14 cellular contexts compared by ENCODE assay signal in the genomic region with DNA sequence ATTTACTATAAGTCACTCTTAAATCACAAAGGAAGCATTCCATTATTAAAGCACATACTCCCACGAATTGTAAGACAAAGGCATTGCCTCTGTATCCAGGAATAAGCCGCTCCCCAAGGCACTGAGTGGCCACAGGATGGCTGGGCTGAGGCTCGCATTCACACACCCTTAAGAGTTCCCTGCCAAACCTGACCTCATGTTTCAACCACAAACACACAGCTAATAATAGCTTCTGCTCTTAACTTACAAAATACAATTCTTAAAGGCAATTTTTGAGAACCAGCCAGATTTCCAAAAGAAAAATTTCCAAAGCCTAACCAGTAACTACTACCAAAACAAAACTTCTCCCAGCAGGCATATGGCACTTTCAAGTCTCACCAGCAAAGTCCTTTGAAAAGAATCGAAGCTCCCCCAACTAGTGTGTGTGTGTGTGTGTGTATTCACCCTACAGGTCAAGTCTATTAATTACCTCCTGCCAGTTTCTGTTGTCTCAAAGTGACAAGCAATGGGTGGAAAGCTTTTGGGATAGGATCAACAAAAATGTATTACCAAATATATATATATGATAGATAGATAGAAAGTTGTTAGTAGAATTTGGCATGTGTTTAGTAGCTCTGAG. TPM values are rescaled to one million over a fixed set of nuclear protein-coding genes. Genes with fewer than 3 reads are reported as not detected.
A peak's percentile ranks its signal among the peaks of the same experiment; 100 is the strongest.
DNase-seq lines count a peak whose midpoint lies in the region; ATAC-seq, FAIRE-seq and TF ChIP-seq lines count a peak whose summit lies in the region.
"Had no signal": no experiment of that assay in that cellular context is flagged by ENCODE, and none has a peak within 500 bp of the region (broad histone marks: within the 10 kb centered on the region; RNA-seq: fewer than 3 reads in every experiment).

No MANE protein-coding gene starts in this region.

- DNase-seq in GM12891 (ENCODE audit: insufficient read length, low spot score) (no peak), astrocyte of the spinal cord (ENCODE audit: low read depth, low spot score) (peak; percentile 80), myocyte (ENCODE audit: low read depth) (peak; percentile 86), substantia nigra (lab: John Stamatoyannopoulos, UW) (no peak), pancreas (no peak)
- DNase-seq: DND-41, retina, upper lobe of left lung had no signal

- peaks cover 0 to 11% (median 7%) of the 10 kb centered on the region in 4 donors for H3K27me3 ChIP-seq in pancreas
- H3K27me3 ChIP-seq: upper lobe of left lung had no signal

- no peak for TF ChIP-seq POLR2A in GM12891 (IDR thresholded peaks at IDR 0.05; ENCODE audit: low read depth, low read length)

- H3K4me3 ChIP-seq in astrocyte of the spinal cord (ENCODE audit: low read depth, low read length) (no peak overlapping the region), pancreas (no peak overlapping the region)
- H3K4me3 ChIP-seq: upper lobe of left lung had no signal

- ATAC-seq in HG02610 (IDR thresholded peaks at IDR 0.05; ENCODE audit: unreplicated experiment) (peak; percentile 74), HG03460 (IDR thresholded peaks at IDR 0.05; ENCODE audit: unreplicated experiment) (no peak), pancreas (no peak), HG03196 (IDR thresholded peaks at IDR 0.05; ENCODE audit: unreplicated experiment) (no peak)
- ATAC-seq: esophagus mucosa had no signal

- H3K36me3 ChIP-seq in pancreas: no peaks in the 10 kb centered on the region
- H3K36me3 ChIP-seq: upper lobe of left lung had no signal

- peak; percentile 31 for FAIRE-seq in GM12891 (lab: Jason Lieb, UNC)
- FAIRE-seq in pancreas (lab: Jason Lieb, UNC): no peak

- TF ChIP-seq CTCF in astrocyte of the spinal cord (IDR thresholded peaks at IDR 0.05; ENCODE audit: low read depth, low read length) (no peak), pancreas (IDR thresholded peaks at IDR 0.05) (no peak)

- intact Hi-C loops in pancreas (cut with DNase I): no loop called here

- H3K27ac ChIP-seq in substantia nigra (ENCODE audit: low read depth, low read length, poor library complexity, severe bottlenecking) (no peak overlapping the region), pancreas (no peak overlapping the region)
- H3K27ac ChIP-seq: HL-60, upper lobe of left lung had no signal

- 33 to 34% methylated on average over 4 of the region's 4 CpGs for WGBS in pancreas, 2 donors

- in situ Hi-C loops in astrocyte of the spinal cord (cut with HindIII; ENCODE audit: low sequenced_read_pairs): no loop called here

- H3K4me1 ChIP-seq in pancreas: no peaks in the 10 kb centered on the region
- H3K4me1 ChIP-seq: upper lobe of left lung had no signal

- H3K9me3 ChIP-seq in pancreas: peaks cover 0 to 7% (median 0%) of the 10 kb centered on the region in 4 donors

TF ChIP-seq in GM12891, 5 proteins besides CTCF, POLR2A, EP300 and RAD21:
- no peak for TF ChIP-seq PAX5 (IDR thresholded peaks at IDR 0.05; ENCODE audit: insufficient read depth, low read length, severe bottlenecking)
- no peak for TF ChIP-seq POLR2AphosphoS5 (IDR thresholded peaks at IDR 0.05; ENCODE audit: low read depth, low read length)
- no peak for TF ChIP-seq SPI1 (IDR thresholded peaks at IDR 0.05; ENCODE audit: low read depth, low read length)
- no peak for TF ChIP-seq POU2F2 (IDR thresholded peaks at IDR 0.05; ENCODE audit: low read depth, low read length)
- TF ChIP-seq TAF1 (IDR thresholded peaks at IDR 0.05; ENCODE audit: low read depth, low read length): no peak

RNA-seq across cellular contexts. Expression of gene ARHGAP6, which starts 36.0 kb away (rescaled TPM):
- 2.0 TPM for polyA plus RNA-seq in GM12891 (2012; ENCODE audit: low read depth, missing spikeins)
- total RNA-seq in myocyte (16.8 and 18.1 TPM in 2 replicates), pancreas (1 to 10 TPM in 5 of 6 donors, under 1 TPM in 1; 0.79 to 3.3 (median 2.1) TPM)
- 3.8 TPM for polyA plus RNA-seq in myocyte (2012)
- polyA plus RNA-seq in pancreas: 1 to 10 TPM in 1 of 2 donors, under 1 TPM in 1; 0.87 to 1.0 TPM
- total RNA-seq: activated CD8-positive, alpha-beta memory T cell treated with anti-CD3 and anti-CD28 coated beads for 36 hours had no signal

Comparison
In these comparisons a context has a peak if more than half of its experiments do, and no peak if none do; other contexts are left out.
1. DNase-seq: peak in astrocyte of the spinal cord (single experiment) and myocyte (single experiment); none in GM12891 (single experiment), substantia nigra (0 of 49) and pancreas (0 of 6).